ENCODE assay signal across 18 cellular contexts in the genomic region with DNA sequence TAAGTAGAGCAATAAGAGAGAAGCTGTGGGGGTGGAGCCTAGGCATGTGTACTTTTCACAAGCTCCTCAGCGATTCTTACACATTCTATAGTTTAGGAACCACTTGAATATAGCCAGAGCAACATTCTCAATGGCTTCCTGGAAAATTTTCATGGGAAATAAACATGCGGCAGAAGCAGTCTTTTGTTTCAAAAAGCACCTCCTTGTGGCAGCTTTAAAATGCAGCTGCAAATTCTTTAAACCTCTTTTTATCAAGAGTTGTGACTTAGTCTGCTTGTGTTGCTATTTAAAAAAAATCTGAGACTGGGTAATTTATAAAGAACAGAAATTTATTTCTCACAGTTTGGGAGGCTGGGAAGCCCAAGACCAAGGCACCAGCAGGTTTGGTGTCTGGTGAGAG. TPM values are rescaled to one million over a fixed set of nuclear protein-coding genes. Genes with fewer than 3 reads are reported as not detected.
DNase-seq lines count a peak whose midpoint lies in the region; ATAC-seq and TF ChIP-seq lines count a peak whose summit lies in the region.
"Had no signal": no experiment of that assay in that cellular context is flagged by ENCODE, and none has a peak within 500 bp of the region (broad histone marks: within the 10 kb centered on the region; RNA-seq: fewer than 3 reads in every experiment).

No MANE protein-coding gene starts in this region.

- H3K4me2 ChIP-seq in HCT116 (ENCODE audit: low read length), result no peak overlapping the region

- no peaks in the 10 kb centered on the region for H3K9me2 ChIP-seq in HCT116 (ENCODE audit: insufficient read depth)

- no peaks in the 10 kb centered on the region for H3K4me1 ChIP-seq in A673 (ENCODE audit: insufficient read depth, low read length, poor library complexity, severe bottlenecking)
- no peaks in the 10 kb centered on the region for H3K4me1 ChIP-seq in HCT116 (ENCODE audit: control insufficient read depth in 1 of 2, insufficient read depth in 2 of 2, low read length in 2 of 2)
- no peaks in the 10 kb centered on the region for H3K4me1 ChIP-seq in aorta (ENCODE audit: control insufficient read depth in 1 of 2, insufficient read depth in 2 of 2, low read length in 2 of 2)
- H3K4me1 ChIP-seq: upper lobe of left lung had no signal

- no peaks in the 10 kb centered on the region for H3K9me3 ChIP-seq in A673 (ENCODE audit: low read depth, low read length, poor library complexity, severe bottlenecking)
- H3K9me3 ChIP-seq in HCT116 (ENCODE audit: control insufficient read depth in 1 of 2, insufficient read depth in 1 of 2, low read depth in 1 of 2, low read length in 2 of 2), result no peaks in the 10 kb centered on the region
- H3K9me3 ChIP-seq in aorta (ENCODE audit: control insufficient read depth, low read length), result no peaks in the 10 kb centered on the region

- H3K4me1 Mint-ChIP-seq in CD14-positive monocyte, result no peaks in the 10 kb centered on the region
- no peaks in the 10 kb centered on the region for H3K4me1 Mint-ChIP-seq in T-cell
- H3K4me1 Mint-ChIP-seq: central memory CD8-positive, alpha-beta T cell had no signal

- TF ChIP-seq POLR2A in HCT116 (IDR thresholded peaks at IDR 0.05; ENCODE audit: borderline replicate concordance, extremely low read depth, insufficient read depth, insufficient read length), result no peak

- POLR2A ChIA-PET in A673 (lab: Charles Lee; ENCODE audit: low non-redundant PET), result no interaction called here
- POLR2A ChIA-PET in HCT116 (lab: Charles Lee), result no interaction called here
- POLR2A ChIA-PET in T-cell (lab: Charles Lee), result no interaction called here

- ATAC-seq in HCT116, result peak; percentile 27
- ATAC-seq in activated naive CD4-positive, alpha-beta T cell treated with anti-CD3 and anti-CD28 coated beads, Interleukin-2, amount 50 U/mL, for 72 hours, result no peak
- no peak for ATAC-seq in aorta (ENCODE audit: low FRiP score)
- ATAC-seq in T-cell (replicated peaks in 1 of 4), result no peak
- ATAC-seq: activated CD8-positive, alpha-beta T cell treated with anti-CD3 and anti-CD28 coated beads, Interleukin-2, amount 10 ng/mL, durations not matched to agents 7 days and 5 days; esophagus mucosa had no signal

- peak overlapping the region; percentile 59 for H2AFZ ChIP-seq in HCT116 (ENCODE audit: low read depth, low read length, poor library complexity, severe bottlenecking)

- no peaks in the 10 kb centered on the region for H3K36me3 ChIP-seq in A673 (ENCODE audit: insufficient read depth, low read length, poor library complexity, severe bottlenecking)
- no peaks in the 10 kb centered on the region for H3K36me3 ChIP-seq in HCT116 (ENCODE audit: control insufficient read depth in 1 of 2, insufficient read depth in 2 of 2, low read length in 2 of 2)
- H3K36me3 ChIP-seq in brain microvascular endothelial cell (replicated peaks), result no peaks in the 10 kb centered on the region
- H3K36me3 ChIP-seq in kidney epithelial cell (ENCODE audit: control insufficient read depth, insufficient read depth, low read length), result no peaks in the 10 kb centered on the region
- H3K36me3 ChIP-seq in aorta (ENCODE audit: control insufficient read depth in 1 of 2, insufficient read depth in 2 of 2, low read length in 1 of 2), result no peaks in the 10 kb centered on the region
- H3K36me3 ChIP-seq: upper lobe of left lung had no signal

- no peak overlapping the region for H3K4me3 ChIP-seq in A673 (ENCODE audit: low read depth, low read length, poor library complexity, severe bottlenecking)
- H3K4me3 ChIP-seq in HCT116 (replicated peaks in 1 of 2; ENCODE audit: low read depth in 1 of 2, low read length in 2 of 2), result no peak overlapping the region
- no peak overlapping the region for H3K4me3 ChIP-seq in brain microvascular endothelial cell (ENCODE audit: low read depth, low read length)
- H3K4me3 ChIP-seq in kidney epithelial cell (ENCODE audit: low read depth, low read length), result no peak overlapping the region
- no peak overlapping the region for H3K4me3 ChIP-seq in aorta (ENCODE audit: low read length in 2 of 2)
- H3K4me3 ChIP-seq: upper lobe of left lung had no signal

- peaks cover 0 to 7% (median 3%) of the 10 kb centered on the region in 7 donors for H3K9me3 Mint-ChIP-seq in CD14-positive monocyte
- H3K9me3 Mint-ChIP-seq in activated naive CD4-positive, alpha-beta T cell treated with anti-CD3 and anti-CD28 coated beads, Interleukin-2, amount 50 U/mL, for 72 hours, result peaks cover 0 to 6% of the 10 kb centered on the region in 2 donors
- peaks cover 0 to 6% (median 3%) of the 10 kb centered on the region in 3 donors for H3K9me3 Mint-ChIP-seq in T-cell
- H3K9me3 Mint-ChIP-seq: central memory CD8-positive, alpha-beta T cell had no signal

- H3K27ac ChIP-seq in A673 (ENCODE audit: low read depth, low read length, poor library complexity, severe bottlenecking) (no peak overlapping the region), HCT116 (ENCODE audit: low read depth, low read length) (no peak overlapping the region), brain microvascular endothelial cell (no peak overlapping the region), aorta (ENCODE audit: low read depth in 1 of 2, low read length in 2 of 2) (no peak overlapping the region)
- H3K27ac ChIP-seq: upper lobe of left lung had no signal

- H3K27me3 Mint-ChIP-seq in CD14-positive monocyte (ENCODE audit: low read depth in 3 of 3) (peaks cover 19 to 29% (median 24%) of the 10 kb centered on the region in 3 donors), T-cell (peaks cover 42 to 59% of the 10 kb centered on the region in 2 donors)

- intact Hi-C loops in A673 (cut with micrococcal nuclease; ENCODE audit: unreplicated experiment) (no loop called here), HCT116 (cut with micrococcal nuclease) (loop anchor here (1.0 to 5.0 kb wide), 2 partner anchors 255 to 653 kb away; no protein-coding TSS in a partner anchor), CD14-positive monocyte (cut with micrococcal nuclease) (no loop called here), aorta (cut with DNase I) (no loop called here)

- peak; percentile 43 for TF ChIP-seq CTCF in A673 (conservative IDR thresholded peaks at IDR 0.05; ENCODE audit: low read depth, low read length)
- TF ChIP-seq CTCF in HCT116 (IDR thresholded peaks at IDR 0.05 in 2 of 3, conservative IDR thresholded peaks at IDR 0.05 in 1 of 3; ENCODE audit: borderline replicate concordance in 1 of 3, insufficient read depth in 1 of 3, low read depth in 2 of 3, low read length in 2 of 3), result peak; percentile 29 to 49 (median 42); a peak in 5 of 6 replicates
- peak; percentile 47 for TF ChIP-seq CTCF in brain microvascular endothelial cell (IDR thresholded peaks at IDR 0.05; ENCODE audit: low read depth, low read length, missing control alignments)
- TF ChIP-seq CTCF in kidney epithelial cell (IDR thresholded peaks at IDR 0.05; ENCODE audit: insufficient read depth, low read length, poor library complexity, severe bottlenecking), result peak; percentile 28
- TF ChIP-seq CTCF in CD14-positive monocyte (IDR thresholded peaks at IDR 0.05), result no peak

- in situ Hi-C loops in brain microvascular endothelial cell (cut with HindIII; ENCODE audit: low pct_ligation_motif_present, low sequenced_read_pairs), result no loop called here

- no peaks in the 10 kb centered on the region for H3K27me3 ChIP-seq in A673 (replicated peaks; ENCODE audit: insufficient read depth, low read depth, low read length, poor library complexity)
- H3K27me3 ChIP-seq in HCT116 (ENCODE audit: insufficient read depth, low read length), result peaks cover 25% of the 10 kb centered on the region
- peaks cover 9% of the 10 kb centered on the region for H3K27me3 ChIP-seq in brain microvascular endothelial cell (replicated peaks)
- peaks cover 4% of the 10 kb centered on the region for H3K27me3 ChIP-seq in kidney epithelial cell (ENCODE audit: control insufficient read depth, insufficient read depth, low read length)
- H3K27me3 ChIP-seq in aorta (ENCODE audit: control insufficient read depth in 1 of 2, insufficient read depth in 2 of 2, low read length in 1 of 2), result no peaks in the 10 kb centered on the region
- H3K27me3 ChIP-seq: upper lobe of left lung had no signal

- BruUV-seq in A673 (replicated peaks; lab: Mats Ljungman, UMichigan) (no TSS peak), HCT116 (replicated peaks; lab: Mats Ljungman, UMichigan) (no TSS peak)

- no peaks in the 10 kb centered on the region for H3K79me2 ChIP-seq in HCT116 (ENCODE audit: insufficient read depth, low read length)

- WGBS in aorta, 2 donors, result 34 to 40% methylated on average over 2 of the region's 2 CpGs

- TF ChIP-seq RAD21 in HCT116 (IDR thresholded peaks at IDR 0.05; ENCODE audit: low read depth), result peak; percentile 41; the same call in 1 of the 2 replicates

- CTCF ChIA-PET in A673 (lab: Charles Lee) (no interaction called here), HCT116 (lab: Charles Lee) (interaction anchor here (3.4 kb wide), 1 partner anchor 254 kb away, joined by 28 read pairs; no protein-coding TSS in a partner anchor), T-cell (lab: Charles Lee) (no interaction called here)

- H4K20me1 ChIP-seq in HCT116 (ENCODE audit: insufficient read depth), result no peaks in the 10 kb centered on the region

- H3K4me3 Mint-ChIP-seq in CD14-positive monocyte, result peak overlapping the region in 1 of 2 donors; percentile 35
- H3K4me3 Mint-ChIP-seq in T-cell, result no peak overlapping the region
- H3K4me3 Mint-ChIP-seq: activated CD8-positive, alpha-beta T cell treated with anti-CD3 and anti-CD28 coated beads, Interleukin-2, amount 10 ng/mL, durations not matched to agents 7 days and 5 days; central memory CD8-positive, alpha-beta T cell had no signal

- H3K36me3 Mint-ChIP-seq in CD14-positive monocyte (no peaks in the 10 kb centered on the region), T-cell (no peaks in the 10 kb centered on the region)
- peaks cover 0 to 5% of the 10 kb centered on the region in 2 donors for H3K36me3 Mint-ChIP-seq in activated naive CD4-positive, alpha-beta T cell treated with anti-CD3 and anti-CD28 coated beads, Interleukin-2, amount 50 U/mL, for 72 hours

- H3K27ac Mint-ChIP-seq in CD14-positive monocyte (no peak overlapping the region), T-cell (no peak overlapping the region)
- no peak overlapping the region for H3K27ac Mint-ChIP-seq in activated naive CD4-positive, alpha-beta T cell treated with anti-CD3 and anti-CD28 coated beads, Interleukin-2, amount 50 U/mL, for 72 hours
- H3K27ac Mint-ChIP-seq: activated CD8-positive, alpha-beta T cell treated with anti-CD3 and anti-CD28 coated beads, Interleukin-2, amount 10 ng/mL, durations not matched to agents 7 days and 5 days had no signal

- DNase-seq in A673 (ENCODE audit: low spot score) (no peak), HCT116 (ENCODE audit: low read depth, low spot score) (no peak), brain microvascular endothelial cell (peak; percentile 6), kidney epithelial cell (ENCODE audit: low read depth) (no peak), CD14-positive monocyte (ENCODE audit: low spot score) (no peak), aorta (no peak), T-cell (no peak)
- no peak for DNase-seq in activated naive CD4-positive, alpha-beta T cell treated with anti-CD3 and anti-CD28 coated beads, Interleukin-2, amount 50 U/mL, for 72 hours (ENCODE audit: low spot score in 2 of 2)
- DNase-seq: activated CD8-positive, alpha-beta T cell treated with anti-CD3 and anti-CD28 coated beads, Interleukin-2, amount 10 ng/mL, durations not matched to agents 7 days and 5 days; activated effector memory CD4-positive, alpha-beta T cell treated with Interleukin-2 at 50 U/mL for 16 hours; midbrain; posterior cingulate gyrus; T1000; upper lobe of left lung had no signal

- RAD21 ChIA-PET in HCT116 (lab: Charles Lee; ENCODE audit: low non-redundant PET in 1 of 2, low total read pairs in 2 of 2, uncharacterized antibody in 2 of 2, unreplicated experiment in 2 of 2), result interaction anchor here in 1 of 2 experiments (1.5 kb wide), 1 partner anchor 254 kb away, joined by 4 read pairs; no protein-coding TSS in a partner anchor

- no peak overlapping the region for H3K9ac ChIP-seq in HCT116 (ENCODE audit: low read length)

RNA-seq across cellular contexts. Expression of gene NKX2-2, which starts 23.8 kb away (rescaled TPM):
- total RNA-seq in A673 (2021) (78.8 and 85.1 TPM in 2 replicates), HCT116 (2021; ENCODE audit: unreplicated experiment) (not detected), kidney epithelial cell (not detected in 2 replicates), aorta (not detected), T-cell (not detected)
- polyA plus RNA-seq in HCT116 (2012), result not detected in 2 replicates
- polyA plus RNA-seq in CD14-positive monocyte (not detected), aorta (under 1 TPM in 1 of 2 donors, not detected in 1; 0.15 TPM)
- not detected for total RNA-seq in activated naive CD4-positive, alpha-beta T cell treated with anti-CD3 and anti-CD28 coated beads, Interleukin-2, amount 50 U/mL, for 72 hours
- total RNA-seq: activated CD8-positive, alpha-beta T cell treated with anti-CD3 and anti-CD28 coated beads, Interleukin-2, amount 10 ng/mL, durations not matched to agents 7 days and 5 days; esophagus mucosa; G401; NCI-H460; upper lobe of left lung had no signal

Comparison
In these comparisons a context has a peak if more than half of its experiments do, and no peak if none do; other contexts are left out.
1. RNA of gene NKX2-2, which starts 23.8 kb away (total RNA-seq): 78.8 to 85.1 TPM in A673; not detected in HCT116 (single experiment), not detected in kidney epithelial cell, not detected in activated naive CD4-positive, alpha-beta T cell treated with anti-CD3 and anti-CD28 coated beads, Interleukin-2, amount 50 U/mL, for 72 hours, not detected in aorta and not detected in T-cell; every median in the first group is over 10 times any median in the second.